In the genomic region with DNA sequence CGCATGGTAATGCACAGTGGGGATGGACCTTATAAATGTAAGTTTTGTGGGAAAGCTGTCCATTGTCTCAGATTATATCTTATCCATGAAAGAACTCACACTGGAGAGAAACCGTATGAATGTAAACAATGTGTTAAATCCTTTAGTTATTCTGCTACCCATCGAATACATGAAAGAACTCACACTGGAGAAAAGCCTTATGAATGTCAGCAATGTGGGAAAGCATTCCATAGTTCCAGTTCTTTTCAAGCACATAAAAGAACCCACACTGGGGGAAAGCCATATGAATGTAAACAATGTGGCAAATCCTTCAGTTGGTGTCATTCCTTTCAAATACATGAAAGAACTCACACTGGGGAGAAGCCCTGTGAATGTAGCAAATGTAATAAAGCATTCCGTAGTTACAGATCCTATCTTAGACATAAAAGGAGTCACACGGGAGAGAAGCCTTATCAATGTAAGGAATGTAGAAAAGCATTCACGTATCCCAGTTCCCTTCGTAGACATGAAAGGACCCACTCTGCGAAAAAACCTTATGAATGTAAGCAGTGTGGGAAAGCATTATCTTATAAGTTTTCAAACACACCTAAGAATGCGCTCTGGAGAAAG, we compare ENCODE assay signal across 27 cellular contexts.
"Had no signal": no experiment of that assay in that cellular context is flagged by ENCODE, and none has a peak within 500 bp of the region (broad histone marks: within the 10 kb centered on the region; RNA-seq: fewer than 3 reads in every experiment).

No MANE protein-coding gene starts in this region.

- H3K4me1 ChIP-seq: esophagus muscularis mucosa, foreskin keratinocyte, gastroesophageal sphincter, heart left ventricle, neural progenitor cell, parathyroid adenoma, prostate gland, spleen, tibial nerve, vagina had no signal

- H3K79me2 ChIP-seq: hepatocyte had no signal

- H3K4me3 ChIP-seq: dorsolateral prefrontal cortex, esophagus muscularis mucosa, gastroesophageal sphincter, heart left ventricle, hepatocyte, neural progenitor cell, prostate gland, skin epidermis, spleen, tibial nerve, vagina had no signal

- H3K27me3 Mint-ChIP-seq: naive thymus-derived CD4-positive, alpha-beta T cell; stimulated activated memory B cell treated with anti-CD40 and anti-IgM and Interleukin-4, amounts not matched to agents 10 μg/mL and 1 μg/mL and 100 μg/mL, for 72 hours had no signal

- H3K27ac ChIP-seq: dorsolateral prefrontal cortex, esophagus muscularis mucosa, foreskin keratinocyte, gastroesophageal sphincter, heart left ventricle, hepatocyte, neural progenitor cell, parathyroid adenoma, prostate gland, skin epidermis, spleen, thoracic aorta, tibial nerve, vagina had no signal

- FAIRE-seq: colon, endothelial cell of umbilical vein, kidney had no signal

- H3K4me2 ChIP-seq: hepatocyte, neural progenitor cell had no signal

- H3K27ac Mint-ChIP-seq: nephron; neural progenitor cell; stimulated activated memory B cell treated with anti-CD40 and anti-IgM and Interleukin-4, amounts not matched to agents 10 μg/mL and 1 μg/mL and 100 μg/mL, for 72 hours had no signal

- H3K4me1 Mint-ChIP-seq: nephron; neural progenitor cell; stimulated activated memory B cell treated with anti-CD40 and anti-IgM and Interleukin-4, amounts not matched to agents 10 μg/mL and 1 μg/mL and 100 μg/mL, for 72 hours had no signal

- H3K27me3 ChIP-seq: dorsolateral prefrontal cortex, esophagus muscularis mucosa, foreskin keratinocyte, gastroesophageal sphincter, heart left ventricle, hepatocyte, neural progenitor cell, spleen, tibial nerve, vagina had no signal

- ATAC-seq: foreskin keratinocyte; gastroesophageal sphincter; heart left ventricle; left lobe of liver; naive thymus-derived CD4-positive, alpha-beta T cell; right cardiac atrium; stimulated activated memory B cell treated with anti-CD40 and anti-IgM and Interleukin-4, amounts not matched to agents 10 μg/mL and 1 μg/mL and 100 μg/mL, for 72 hours; stimulated activated naive CD8-positive, alpha-beta T cell treated with anti-CD3 and anti-CD28 coated beads, Interleukin-15, Interleukin-2, amounts not matched to agents 100 U/mL and 50 U/mL, for 24 hours had no signal

- H3K9ac ChIP-seq: neural progenitor cell, parathyroid adenoma had no signal

- H3K4me3 Mint-ChIP-seq: naive thymus-derived CD4-positive, alpha-beta T cell; nephron; neural progenitor cell; stimulated activated memory B cell treated with anti-CD40 and anti-IgM and Interleukin-4, amounts not matched to agents 10 μg/mL and 1 μg/mL and 100 μg/mL, for 72 hours had no signal

- DNase-seq: dorsolateral prefrontal cortex; effector CD4-positive, alpha-beta T cell; foreskin keratinocyte; heart left ventricle; kidney; mesendoderm; midbrain; naive thymus-derived CD4-positive, alpha-beta T cell; right cardiac atrium; spleen; stimulated activated CD4-positive, alpha-beta T cell treated with anti-CD3 and anti-CD28 coated beads, Interleukin-4, amount 100 ng/mL, for 4 hours; stimulated activated naive CD8-positive, alpha-beta T cell treated with anti-CD3 and anti-CD28 coated beads, Interleukin-15, Interleukin-2, amounts not matched to agents 100 U/mL and 50 U/mL, for 24 hours had no signal

- H2AFZ ChIP-seq: hepatocyte, neural progenitor cell, parathyroid adenoma had no signal
